Comparison of ENCODE assay signal across 1 cellular context in the genomic region with DNA sequence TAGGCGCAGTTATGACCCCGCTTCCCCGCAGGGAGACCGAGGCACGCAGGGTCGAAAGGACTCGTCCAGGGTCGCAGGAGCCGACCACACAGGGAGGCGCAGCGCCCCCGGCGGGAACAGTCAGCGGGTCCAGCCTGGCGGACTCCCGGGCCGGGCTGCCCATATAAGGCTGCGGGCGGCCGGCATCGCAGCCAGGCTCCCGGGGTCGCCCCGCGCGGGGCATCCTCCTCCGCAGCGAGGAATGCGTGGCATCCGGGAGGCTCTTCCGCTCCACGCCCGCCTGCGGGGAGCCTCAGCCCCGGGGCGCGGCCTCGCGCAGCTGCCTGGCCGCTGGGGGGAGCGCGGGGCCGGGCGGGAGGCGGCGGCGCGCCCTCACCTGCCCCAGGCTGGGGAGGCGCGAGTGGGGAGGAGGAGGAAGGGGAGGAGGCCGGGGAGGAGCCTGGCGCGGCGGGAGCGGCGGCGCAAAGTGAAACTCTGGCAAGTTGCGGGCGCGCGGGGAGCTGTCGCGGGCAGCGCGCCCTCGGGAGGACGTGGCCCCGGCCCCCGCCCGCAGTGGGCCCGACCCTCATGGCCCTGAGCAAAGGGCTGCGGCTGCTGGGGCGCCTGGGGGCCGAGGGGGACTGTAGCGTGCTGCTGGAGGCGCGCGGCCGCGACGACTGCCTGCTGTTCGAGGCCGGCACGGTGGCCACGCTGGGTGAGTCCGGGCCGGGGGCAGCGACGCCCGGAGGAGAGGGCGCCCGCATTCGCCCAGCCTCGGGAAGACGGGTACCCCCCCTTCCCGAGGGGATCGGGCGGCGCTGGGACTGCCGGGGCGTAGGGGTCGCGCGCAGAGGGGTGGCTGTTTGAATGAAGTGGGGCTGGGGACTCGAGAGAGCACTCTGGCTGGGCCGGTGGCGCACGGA.
A peak's percentile ranks its signal among the peaks of the same experiment; 100 is the strongest.
TF ChIP-seq lines count a peak whose summit lies in the region.

TSS of gene SYNJ2 (plus strand) at position 469 of the 902 bp plus-strand sequence. CDS start at position 568, 99 bp downstream.

TF ChIP-seq in K562, 482 proteins besides CTCF, POLR2A, EP300 and RAD21 (continued from another document and continues in another):
- TF ChIP-seq KAT8 (IDR thresholded peaks at IDR 0.05; ENCODE audit: low read depth) (no peak), MYC (IDR thresholded peaks at IDR 0.05; ENCODE audit: low read depth, low read length) (peak; percentile 31), MYC (CRISPR knock-in tag; IDR thresholded peaks at IDR 0.05; ENCODE audit: borderline replicate concordance, low read depth) (no peak), PHB2 (IDR thresholded peaks at IDR 0.05; ENCODE audit: low read depth) (no peak), ERF (CRISPR knock-in tag; IDR thresholded peaks at IDR 0.05) (0 out of 2 replicates have a peak, but pooled peaks have one; percentile 48), ZNF197 (CRISPR knock-in tag; IDR thresholded peaks at IDR 0.05; ENCODE audit: low read depth) (no peak), E2F3 (CRISPR knock-in tag; IDR thresholded peaks at IDR 0.05) (peak; percentile 56; the same call in 1 of the 2 replicates), NR4A1 (CRISPR knock-in tag; IDR thresholded peaks at IDR 0.05) (peak; percentile 89; the same call in 1 of the 2 replicates), NR4A1 (tag; IDR thresholded peaks at IDR 0.05) (0 out of 2 replicates have a peak, but pooled peaks have one; percentile 36), POLR2G (IDR thresholded peaks at IDR 0.05; ENCODE audit: low read depth, low read length) (peak; percentile 93), CHD1 (IDR thresholded peaks at IDR 0.05; ENCODE audit: low read length) (no peak), ZNF696 (CRISPR knock-in tag; conservative IDR thresholded peaks at IDR 0.05) (no peak), MAFK (IDR thresholded peaks at IDR 0.05; ENCODE audit: low read length) (no peak), ZBTB17 (CRISPR knock-in tag; IDR thresholded peaks at IDR 0.05) (peak; percentile 59; the same call in 1 of the 2 replicates), CREB1 (IDR thresholded peaks at IDR 0.05) (peak; percentile 58; the same call in 1 of the 2 replicates), CREB1 (CRISPR knock-in tag; IDR thresholded peaks at IDR 0.05) (peak; percentile 37; the same call in 1 of the 2 replicates), HMGN3 (IDR thresholded peaks at IDR 0.05; ENCODE audit: borderline replicate concordance, extremely low read depth, insufficient read length, low read depth, low read length) (peak; percentile 57), CTBP1 (IDR thresholded peaks at IDR 0.05; ENCODE audit: borderline replicate concordance) (peak; percentile 96), HCFC1 (IDR thresholded peaks at IDR 0.05; ENCODE audit: low read depth, low read length) (no peak; the same call in 1 of the 2 replicates), TAF15 (IDR thresholded peaks at IDR 0.05; ENCODE audit: low read depth, low read length) (no peak), TEAD4 (IDR thresholded peaks at IDR 0.05; ENCODE audit: low read length) (peak; percentile 63), TEAD4 (CRISPR knock-in tag; IDR thresholded peaks at IDR 0.05; ENCODE audit: borderline replicate concordance) (no peak), ZBTB9 (CRISPR knock-in tag; IDR thresholded peaks at IDR 0.05) (peak; percentile 82; the same call in 1 of the 2 replicates), MEF2D (tag; conservative IDR thresholded peaks at IDR 0.05; ENCODE audit: low read depth) (no peak), E2F5 (CRISPR knock-in tag; IDR thresholded peaks at IDR 0.05) (no peak), SP2 (IDR thresholded peaks at IDR 0.05; ENCODE audit: extremely low read depth, low read depth, low read length, poor library complexity, severe bottlenecking) (no peak), TFAM (CRISPR knock-in tag; conservative IDR thresholded peaks at IDR 0.05) (no peak), THRAP3 (IDR thresholded peaks at IDR 0.05; ENCODE audit: borderline replicate concordance) (no peak), RREB1 (CRISPR knock-in tag; IDR thresholded peaks at IDR 0.05) (peak; percentile 23; the same call in 1 of the 2 replicates), ATF4 (CRISPR knock-in tag; IDR thresholded peaks at IDR 0.05) (0 out of 2 replicates have a peak, but pooled peaks have one; percentile 16), IFI16 (CRISPR knock-in tag; IDR thresholded peaks at IDR 0.05) (no peak), TEAD2 (tag; IDR thresholded peaks at IDR 0.05) (0 out of 2 replicates have a peak, but pooled peaks have one; percentile 23), ZNF184 (CRISPR knock-in tag; IDR thresholded peaks at IDR 0.05) (no peak), HNRNPL (IDR thresholded peaks at IDR 0.05; ENCODE audit: low read depth, low read length) (peak; percentile 77; the same call in 1 of the 2 replicates), ZNF24 (IDR thresholded peaks at IDR 0.05) (no peak), CEBPZ (IDR thresholded peaks at IDR 0.05; ENCODE audit: borderline replicate concordance, low read depth, low read length) (no peak), RFX5 (IDR thresholded peaks at IDR 0.05; ENCODE audit: low read depth, low read length) (no peak), RUNX1 (IDR thresholded peaks at IDR 0.05; ENCODE audit: low read depth) (no peak), SMAD3 (CRISPR knock-in tag; conservative IDR thresholded peaks at IDR 0.05) (no peak; the same call in 1 of the 2 replicates), MXI1 (IDR thresholded peaks at IDR 0.05; ENCODE audit: low read depth, low read length) (no peak; the same call in 1 of the 2 replicates), NCOA1 (IDR thresholded peaks at IDR 0.05; ENCODE audit: low read depth) (no peak), PURB (CRISPR knock-in tag; IDR thresholded peaks at IDR 0.05; ENCODE audit: low read depth) (no peak)
- TF ChIP-seq, protein P1, sequence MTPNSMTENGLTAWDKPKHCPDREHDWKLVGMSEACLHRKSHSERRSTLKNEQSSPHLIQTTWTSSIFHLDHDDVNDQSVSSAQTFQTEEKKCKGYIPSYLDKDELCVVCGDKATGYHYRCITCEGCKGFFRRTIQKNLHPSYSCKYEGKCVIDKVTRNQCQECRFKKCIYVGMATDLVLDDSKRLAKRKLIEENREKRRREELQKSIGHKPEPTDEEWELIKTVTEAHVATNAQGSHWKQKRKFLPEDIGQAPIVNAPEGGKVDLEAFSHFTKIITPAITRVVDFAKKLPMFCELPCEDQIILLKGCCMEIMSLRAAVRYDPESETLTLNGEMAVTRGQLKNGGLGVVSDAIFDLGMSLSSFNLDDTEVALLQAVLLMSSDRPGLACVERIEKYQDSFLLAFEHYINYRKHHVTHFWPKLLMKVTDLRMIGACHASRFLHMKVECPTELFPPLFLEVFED (CRISPR knock-in tag; conservative IDR thresholded peaks at IDR 0.05) = no peak
- TF ChIP-seq, protein P2, sequence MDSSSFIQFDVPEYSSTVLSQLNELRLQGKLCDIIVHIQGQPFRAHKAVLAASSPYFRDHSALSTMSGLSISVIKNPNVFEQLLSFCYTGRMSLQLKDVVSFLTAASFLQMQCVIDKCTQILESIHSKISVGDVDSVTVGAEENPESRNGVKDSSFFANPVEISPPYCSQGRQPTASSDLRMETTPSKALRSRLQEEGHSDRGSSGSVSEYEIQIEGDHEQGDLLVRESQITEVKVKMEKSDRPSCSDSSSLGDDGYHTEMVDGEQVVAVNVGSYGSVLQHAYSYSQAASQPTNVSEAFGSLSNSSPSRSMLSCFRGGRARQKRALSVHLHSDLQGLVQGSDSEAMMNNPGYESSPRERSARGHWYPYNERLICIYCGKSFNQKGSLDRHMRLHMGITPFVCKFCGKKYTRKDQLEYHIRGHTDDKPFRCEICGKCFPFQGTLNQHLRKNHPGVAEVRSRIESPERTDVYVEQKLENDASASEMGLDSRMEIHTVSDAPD (CRISPR knock-in tag; IDR thresholded peaks at IDR 0.05) = no peak
